Comparison of ENCODE assay signal across 8 cellular contexts in genomic region chrX:149687991-149688390, GRCh38. TPM values are rescaled to one million over a fixed set of nuclear protein-coding genes. Genes with fewer than 3 reads are reported as not detected.
"Had no signal": no experiment of that assay in that cellular context is flagged by ENCODE, and none has a peak within 500 bp of the region (broad histone marks: within the 10 kb centered on the region; RNA-seq: fewer than 3 reads in every experiment).

No MANE protein-coding gene starts in this region.

- H3K27ac ChIP-seq: HL-60 had no signal

- H3K36me3 Mint-ChIP-seq: IgD-negative memory B cell had no signal

- H3K4me1 Mint-ChIP-seq: IgD-negative memory B cell had no signal

- H3K4me3 ChIP-seq: K562 had no signal

- H3K4me3 Mint-ChIP-seq: IgD-negative memory B cell had no signal

- DNase-seq: IMR-90, KBM-7, KG1 had no signal

- H3K27me3 Mint-ChIP-seq: IgD-negative memory B cell had no signal

RNA-seq across cellular contexts. Expression of gene MAGEA11, which starts 23.9 kb away (rescaled TPM):
- total RNA-seq: HepG2, HT-29, IMR-90, K562 had no signal
- polyA plus RNA-seq: HepG2, IgD-negative memory B cell, IMR-90 had no signal
